ENCODE assay signal across 1 cellular context in the genomic region with DNA sequence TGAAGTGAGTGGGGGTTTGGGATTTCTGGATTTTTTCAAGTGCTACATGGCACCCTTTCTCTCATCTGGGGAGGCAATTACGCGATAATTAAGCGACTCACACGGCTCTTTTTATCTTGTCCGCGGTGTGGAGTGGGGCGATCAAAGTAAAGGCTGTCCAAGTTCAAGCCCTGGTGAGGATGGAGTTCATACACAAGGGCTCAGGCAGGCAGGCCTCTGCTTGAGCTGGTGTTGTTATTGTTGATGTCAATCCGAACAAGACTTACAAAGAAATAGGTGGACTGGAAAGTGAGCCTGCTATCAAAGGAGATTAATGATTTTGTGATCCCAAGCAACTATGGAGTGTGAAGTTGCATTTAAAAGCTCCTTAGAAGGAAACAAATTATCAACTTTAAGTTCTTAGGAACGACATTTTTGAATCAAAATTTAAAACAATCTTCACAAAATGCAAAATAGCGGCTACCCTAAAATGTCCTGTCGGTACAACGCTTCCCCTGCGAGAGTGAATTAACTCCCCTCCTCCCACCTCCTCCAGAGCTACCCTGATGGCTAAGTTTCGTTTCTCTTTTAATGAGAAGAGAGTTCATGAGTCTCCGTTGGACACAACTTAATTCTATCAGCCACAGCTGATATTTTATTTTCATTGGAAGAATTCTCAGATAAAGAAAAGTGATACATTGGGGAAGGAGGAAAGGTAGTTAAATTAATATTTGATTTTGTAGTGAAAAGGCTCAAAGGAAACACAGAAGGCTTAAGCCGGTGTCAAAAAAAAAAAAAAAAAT.
TF ChIP-seq lines count a peak whose summit lies in the region.

No MANE protein-coding gene starts in this region.

TF ChIP-seq in HEK293, 187 proteins besides CTCF, POLR2A, EP300 and RAD21 (continued from another document):
- TF ChIP-seq, protein P1, sequence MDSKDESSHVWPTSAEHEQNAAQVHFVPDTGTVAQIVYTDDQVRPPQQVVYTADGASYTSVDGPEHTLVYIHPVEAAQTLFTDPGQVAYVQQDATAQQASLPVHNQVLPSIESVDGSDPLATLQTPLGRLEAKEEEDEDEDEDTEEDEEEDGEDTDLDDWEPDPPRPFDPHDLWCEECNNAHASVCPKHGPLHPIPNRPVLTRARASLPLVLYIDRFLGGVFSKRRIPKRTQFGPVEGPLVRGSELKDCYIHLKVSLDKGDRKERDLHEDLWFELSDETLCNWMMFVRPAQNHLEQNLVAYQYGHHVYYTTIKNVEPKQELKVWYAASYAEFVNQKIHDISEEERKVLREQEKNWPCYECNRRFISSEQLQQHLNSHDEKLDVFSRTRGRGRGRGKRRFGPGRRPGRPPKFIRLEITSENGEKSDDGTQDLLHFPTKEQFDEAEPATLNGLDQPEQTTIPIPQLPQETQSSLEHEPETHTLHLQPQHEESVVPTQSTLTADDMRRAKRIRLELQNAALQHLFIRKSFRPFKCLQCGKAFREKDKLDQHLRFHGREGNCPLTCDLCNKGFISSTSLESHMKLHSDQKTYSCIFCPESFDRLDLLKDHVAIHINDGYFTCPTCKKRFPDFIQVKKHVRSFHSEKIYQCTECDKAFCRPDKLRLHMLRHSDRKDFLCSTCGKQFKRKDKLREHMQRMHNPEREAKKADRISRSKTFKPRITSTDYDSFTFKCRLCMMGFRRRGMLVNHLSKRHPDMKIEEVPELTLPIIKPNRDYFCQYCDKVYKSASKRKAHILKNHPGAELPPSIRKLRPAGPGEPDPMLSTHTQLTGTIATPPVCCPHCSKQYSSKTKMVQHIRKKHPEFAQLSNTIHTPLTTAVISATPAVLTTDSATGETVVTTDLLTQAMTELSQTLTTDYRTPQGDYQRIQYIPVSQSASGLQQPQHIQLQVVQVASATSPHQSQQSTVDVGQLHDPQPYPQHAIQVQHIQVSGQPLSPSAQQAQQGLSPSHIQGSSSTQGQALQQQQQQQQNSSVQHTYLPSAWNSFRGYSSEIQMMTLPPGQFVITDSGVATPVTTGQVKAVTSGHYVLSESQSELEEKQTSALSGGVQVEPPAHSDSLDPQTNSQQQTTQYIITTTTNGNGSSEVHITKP (tag by site-specific recombination; IDR thresholded peaks at IDR 0.05), result peak; percentile 61; the same call in 1 of the 2 replicates
- TF ChIP-seq ZFP37 (tag by site-specific recombination; IDR thresholded peaks at IDR 0.05) (no peak), ZNF366 (tag by site-specific recombination; conservative IDR thresholded peaks at IDR 0.05) (0 out of 2 replicates have a peak, but pooled peaks have one; percentile 6), ZNF561 (tag by site-specific recombination; IDR thresholded peaks at IDR 0.05; ENCODE audit: borderline replicate concordance) (no peak), SP7 (tag by site-specific recombination; IDR thresholded peaks at IDR 0.05) (peak; percentile 62; the same call in 1 of the 2 replicates), ZNF514 (tag by site-specific recombination; IDR thresholded peaks at IDR 0.05) (no peak), ZNF530 (tag by site-specific recombination; IDR thresholded peaks at IDR 0.05; ENCODE audit: low read depth) (no peak)
- TF ChIP-seq, protein P2, sequence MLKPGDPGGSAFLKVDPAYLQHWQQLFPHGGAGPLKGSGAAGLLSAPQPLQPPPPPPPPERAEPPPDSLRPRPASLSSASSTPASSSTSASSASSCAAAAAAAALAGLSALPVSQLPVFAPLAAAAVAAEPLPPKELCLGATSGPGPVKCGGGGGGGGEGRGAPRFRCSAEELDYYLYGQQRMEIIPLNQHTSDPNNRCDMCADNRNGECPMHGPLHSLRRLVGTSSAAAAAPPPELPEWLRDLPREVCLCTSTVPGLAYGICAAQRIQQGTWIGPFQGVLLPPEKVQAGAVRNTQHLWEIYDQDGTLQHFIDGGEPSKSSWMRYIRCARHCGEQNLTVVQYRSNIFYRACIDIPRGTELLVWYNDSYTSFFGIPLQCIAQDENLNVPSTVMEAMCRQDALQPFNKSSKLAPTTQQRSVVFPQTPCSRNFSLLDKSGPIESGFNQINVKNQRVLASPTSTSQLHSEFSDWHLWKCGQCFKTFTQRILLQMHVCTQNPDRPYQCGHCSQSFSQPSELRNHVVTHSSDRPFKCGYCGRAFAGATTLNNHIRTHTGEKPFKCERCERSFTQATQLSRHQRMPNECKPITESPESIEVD (tag by site-specific recombination; IDR thresholded peaks at IDR 0.05), result peak; percentile 61
- TF ChIP-seq, protein P3, sequence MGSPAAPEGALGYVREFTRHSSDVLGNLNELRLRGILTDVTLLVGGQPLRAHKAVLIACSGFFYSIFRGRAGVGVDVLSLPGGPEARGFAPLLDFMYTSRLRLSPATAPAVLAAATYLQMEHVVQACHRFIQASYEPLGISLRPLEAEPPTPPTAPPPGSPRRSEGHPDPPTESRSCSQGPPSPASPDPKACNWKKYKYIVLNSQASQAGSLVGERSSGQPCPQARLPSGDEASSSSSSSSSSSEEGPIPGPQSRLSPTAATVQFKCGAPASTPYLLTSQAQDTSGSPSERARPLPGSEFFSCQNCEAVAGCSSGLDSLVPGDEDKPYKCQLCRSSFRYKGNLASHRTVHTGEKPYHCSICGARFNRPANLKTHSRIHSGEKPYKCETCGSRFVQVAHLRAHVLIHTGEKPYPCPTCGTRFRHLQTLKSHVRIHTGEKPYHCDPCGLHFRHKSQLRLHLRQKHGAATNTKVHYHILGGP (tag by site-specific recombination; IDR thresholded peaks at IDR 0.05), result no peak
TF ChIP-seq in HEK293: peak in this region for 6.
